In genomic region chr10:34544400-34544799, GRCh38 we compare ENCODE assay signal across 25 cellular contexts.
"Had no signal": no experiment of that assay in that cellular context is flagged by ENCODE, and none has a peak within 500 bp of the region (broad histone marks: within the 10 kb centered on the region; RNA-seq: fewer than 3 reads in every experiment).

No MANE protein-coding gene starts in this region.

- H3K27me3 Mint-ChIP-seq: activated naive CD4-positive, alpha-beta T cell treated with anti-CD3 and anti-CD28 coated beads, Interleukin-2, amount 10 ng/mL, durations not matched to agents 7 days and 5 days; activated naive CD8-positive, alpha-beta T cell treated with anti-CD3 and anti-CD28 coated beads for 36 hours had no signal

- H3K4me3 ChIP-seq: cardiac muscle cell, MG63, SK-N-MC had no signal

- H3K36me3 ChIP-seq: brain microvascular endothelial cell, cardiac muscle cell, MG63 had no signal

- H3K27me3 ChIP-seq: brain microvascular endothelial cell, cardiac muscle cell, MG63 had no signal

- H3K27ac Mint-ChIP-seq: activated CD4-positive, alpha-beta memory T cell treated with anti-CD3 and anti-CD28 coated beads, Interleukin-2, amount 10 ng/mL, durations not matched to agents 7 days and 5 days; activated CD4-positive, alpha-beta T cell treated with anti-CD3 and anti-CD28 coated beads for 36 hours; activated naive CD4-positive, alpha-beta T cell treated with anti-CD3 and anti-CD28 coated beads, Interleukin-2, amount 10 ng/mL, durations not matched to agents 7 days and 5 days; activated naive CD8-positive, alpha-beta T cell treated with anti-CD3 and anti-CD28 coated beads for 36 hours; activated T-helper 17 cell treated with anti-CD3 and anti-CD28 coated beads, Interleukin-2, amount 50 U/mL, for 72 hours; T-cell had no signal

- H3K27ac ChIP-seq: brain microvascular endothelial cell, cardiac muscle cell, SK-N-MC, VCaP had no signal

- H3K9me3 Mint-ChIP-seq: activated CD4-positive, alpha-beta memory T cell treated with anti-CD3 and anti-CD28 coated beads, Interleukin-2, amount 10 ng/mL, durations not matched to agents 7 days and 5 days; activated naive CD4-positive, alpha-beta T cell treated with anti-CD3 and anti-CD28 coated beads, Interleukin-2, amount 10 ng/mL, durations not matched to agents 7 days and 5 days; activated naive CD8-positive, alpha-beta T cell treated with anti-CD3 and anti-CD28 coated beads for 36 hours; activated T-helper 17 cell treated with anti-CD3 and anti-CD28 coated beads, Interleukin-2, amount 50 U/mL, for 72 hours; T-cell had no signal

- H3K4me3 Mint-ChIP-seq: activated CD4-positive, alpha-beta memory T cell treated with anti-CD3 and anti-CD28 coated beads, Interleukin-2, amount 10 ng/mL, durations not matched to agents 7 days and 5 days; activated CD4-positive, alpha-beta T cell treated with anti-CD3 and anti-CD28 coated beads for 36 hours; activated naive CD4-positive, alpha-beta T cell treated with anti-CD3 and anti-CD28 coated beads, Interleukin-2, amount 10 ng/mL, durations not matched to agents 7 days and 5 days; activated naive CD8-positive, alpha-beta T cell treated with anti-CD3 and anti-CD28 coated beads for 36 hours; activated T-helper 17 cell treated with anti-CD3 and anti-CD28 coated beads, Interleukin-2, amount 50 U/mL, for 72 hours; T-cell had no signal

- H3K4me1 Mint-ChIP-seq: activated CD4-positive, alpha-beta T cell treated with anti-CD3 and anti-CD28 coated beads for 36 hours; activated naive CD4-positive, alpha-beta T cell treated with anti-CD3 and anti-CD28 coated beads, Interleukin-2, amount 10 ng/mL, durations not matched to agents 7 days and 5 days; activated naive CD8-positive, alpha-beta T cell treated with anti-CD3 and anti-CD28 coated beads for 36 hours; activated T-helper 17 cell treated with anti-CD3 and anti-CD28 coated beads, Interleukin-2, amount 50 U/mL, for 72 hours; T-cell had no signal

- DNase-seq: activated CD4-positive, alpha-beta memory T cell treated with anti-CD3 and anti-CD28 coated beads, Interleukin-2, amount 10 ng/mL, durations not matched to agents 7 days and 5 days; activated CD4-positive, alpha-beta T cell treated with anti-CD3 and anti-CD28 coated beads for 36 hours; activated CD4-positive, alpha-beta T cell treated with anti-CD3 and anti-CD28 coated beads, Interleukin-2, amount 50 U/mL, for 1 hour; activated CD4-positive, CD25-positive, alpha-beta regulatory T cell; activated gamma-delta T cell treated with Interleukin-2 at 50 U/mL for 16 hours; activated naive CD4-positive, alpha-beta T cell treated with anti-CD3 and anti-CD28 coated beads, Interleukin-2, amount 10 ng/mL, durations not matched to agents 7 days and 5 days; activated naive CD8-positive, alpha-beta T cell treated with anti-CD3 and anti-CD28 coated beads for 36 hours; activated T-cell treated with anti-CD3 and anti-CD28 coated beads for 4 hours; activated T-cell treated with anti-CD3 and anti-CD28 coated beads, Interleukin-2, amount 50 U/mL, for 48 hours; brain microvascular endothelial cell; MG63; MV-4-11; NCI-H1092 treated with DMSO at 0.1 percent for 48 hours; NCI-H1417 treated with DMSO at 0.1 percent for 48 hours; NCI-H187; NCI-H226; OCI-M1; RPMI8226; T-cell; T-helper 2 cell; T1000 had no signal

- H3K36me3 Mint-ChIP-seq: activated naive CD4-positive, alpha-beta T cell treated with anti-CD3 and anti-CD28 coated beads, Interleukin-2, amount 10 ng/mL, durations not matched to agents 7 days and 5 days; activated naive CD8-positive, alpha-beta T cell treated with anti-CD3 and anti-CD28 coated beads for 36 hours; T-cell had no signal
